ENCODE assay signal across 22 cellular contexts in the genomic region with DNA sequence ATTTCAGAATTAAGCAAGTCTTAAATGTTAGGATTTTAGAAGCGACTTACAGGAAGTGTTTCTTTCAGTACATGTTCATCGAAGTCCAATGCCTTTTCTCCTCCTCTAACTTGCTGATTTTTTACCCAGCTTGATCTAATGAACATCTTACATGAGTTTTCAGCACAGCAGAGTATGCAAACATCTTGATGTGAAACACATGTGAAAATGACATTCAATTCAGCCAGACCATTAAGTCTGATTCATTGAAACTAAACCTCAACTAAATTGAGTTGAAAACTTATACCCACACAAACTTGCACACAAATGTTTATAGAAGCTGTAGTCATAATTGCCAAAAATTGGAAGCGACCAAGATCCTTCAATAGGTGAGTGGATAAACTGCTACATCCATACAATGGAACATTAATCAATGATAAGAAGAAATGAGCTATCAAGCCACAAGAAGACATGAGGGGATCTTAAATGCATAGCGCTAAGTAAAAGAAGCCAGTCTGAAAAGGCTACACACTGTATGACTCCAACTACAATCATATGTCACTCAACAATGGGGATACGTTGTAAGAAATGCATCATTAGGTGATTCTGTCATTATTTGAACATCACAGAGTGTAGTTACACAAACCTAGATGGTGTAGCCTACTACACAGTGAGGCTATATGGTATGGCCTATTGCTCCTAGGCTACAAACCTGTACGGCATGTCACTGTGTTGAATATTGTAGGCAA. TPM values are rescaled to one million over a fixed set of nuclear protein-coding genes. Genes with fewer than 3 reads are reported as not detected.
DNase-seq lines count a peak whose midpoint lies in the region; ATAC-seq and TF ChIP-seq lines count a peak whose summit lies in the region.
"Had no signal": no experiment of that assay in that cellular context is flagged by ENCODE, and none has a peak within 500 bp of the region (broad histone marks: within the 10 kb centered on the region; RNA-seq: fewer than 3 reads in every experiment).

No MANE protein-coding gene starts in this region.

- no peak overlapping the region for H3K4me3 Mint-ChIP-seq in activated naive CD8-positive, alpha-beta T cell treated with anti-CD3 and anti-CD28 coated beads, Interleukin-2, amount 50 U/mL, for 24 hours
- H3K4me3 Mint-ChIP-seq in activated naive CD8-positive, alpha-beta T cell treated with anti-CD3 and anti-CD28 coated beads for 36 hours, result no peak overlapping the region
- H3K4me3 Mint-ChIP-seq in stimulated activated effector memory CD8-positive, alpha-beta T cell treated with anti-CD3 and anti-CD28 coated beads, Interleukin-12 subunit alpha, Interleukin-12 subunit beta, amount 100 ng/mL, for 72 hours, result no peak overlapping the region
- H3K4me3 Mint-ChIP-seq: activated naive CD4-positive, alpha-beta T cell treated with anti-CD3 and anti-CD28 coated beads for 36 hours; H9 had no signal

- peak overlapping the region in 1 of 2 experiments; percentile 27; a peak in 1 of 4 replicates for H3K27ac ChIP-seq in SK-N-SH (ENCODE audit: low read depth in 2 of 2, low read length in 1 of 2)
- H3K27ac ChIP-seq in fibroblast of lung (ENCODE audit: insufficient read depth, low read length), result no peak overlapping the region
- H3K27ac ChIP-seq in esophagus squamous epithelium, result no peak overlapping the region
- H3K27ac ChIP-seq: C4-2B, right atrium auricular region, WERI-Rb-1 had no signal

- TF ChIP-seq POLR2A in esophagus squamous epithelium (IDR thresholded peaks at IDR 0.05), result no peak

- no peaks in the 10 kb centered on the region for H3K27me3 ChIP-seq in SK-N-SH (ENCODE audit: insufficient read depth)
- H3K27me3 ChIP-seq in fibroblast of lung (ENCODE audit: control insufficient read depth, insufficient read depth, low read length), result no peaks in the 10 kb centered on the region
- H3K27me3 ChIP-seq in esophagus squamous epithelium, result no peaks in the 10 kb centered on the region
- H3K27me3 ChIP-seq: right atrium auricular region, upper lobe of left lung had no signal

- H3K9ac ChIP-seq in SK-N-SH (no peak overlapping the region), fibroblast of lung (ENCODE audit: insufficient read depth, low read length) (no peak overlapping the region)

- H3K27me3 Mint-ChIP-seq in activated naive CD8-positive, alpha-beta T cell treated with anti-CD3 and anti-CD28 coated beads, Interleukin-2, amount 50 U/mL, for 24 hours, result no peaks in the 10 kb centered on the region
- no peaks in the 10 kb centered on the region for H3K27me3 Mint-ChIP-seq in activated naive CD8-positive, alpha-beta T cell treated with anti-CD3 and anti-CD28 coated beads for 36 hours
- H3K27me3 Mint-ChIP-seq: naive thymus-derived CD4-positive, alpha-beta T cell had no signal

- TF ChIP-seq CTCF in SK-N-SH (IDR thresholded peaks at IDR 0.05) (no peak), fibroblast of lung (conservative IDR thresholded peaks at IDR 0.05 in 1 of 2, IDR thresholded peaks at IDR 0.05 in 1 of 2; ENCODE audit: low read depth in 1 of 2, low read length in 2 of 2) (no peak), esophagus squamous epithelium (IDR thresholded peaks at IDR 0.05) (no peak)

- CTCF ChIA-PET in SK-N-SH (lab: Yijun Ruan, JAX), result no interaction called here

- intact Hi-C loops in esophagus squamous epithelium (cut with DNase I), result no loop called here

- peaks cover 7% of the 10 kb centered on the region; the same call in 1 of the 2 replicates for H3K79me2 ChIP-seq in SK-N-SH (ENCODE audit: insufficient read depth)
- no peaks in the 10 kb centered on the region for H3K79me2 ChIP-seq in fibroblast of lung (ENCODE audit: control insufficient read depth, insufficient read depth, low read length)

- no peak overlapping the region for H2AFZ ChIP-seq in SK-N-SH (ENCODE audit: low read depth)
- H2AFZ ChIP-seq in fibroblast of lung (ENCODE audit: low read length), result no peak overlapping the region

- H3K4me2 ChIP-seq in SK-N-SH (no peak overlapping the region), fibroblast of lung (ENCODE audit: extremely low read depth, insufficient read depth, low read length) (peak overlapping the region; percentile 25)

- peaks cover 9% of the 10 kb centered on the region for H3F3A ChIP-seq in SK-N-SH (replicated peaks; ENCODE audit: insufficient read depth)

- no peaks in the 10 kb centered on the region for H3K9me2 ChIP-seq in SK-N-SH

- H3K36me3 ChIP-seq in SK-N-SH (replicated peaks in 1 of 2; ENCODE audit: control insufficient read depth in 1 of 2, insufficient read depth in 2 of 2, low read length in 1 of 2) (no peaks in the 10 kb centered on the region), fibroblast of lung (ENCODE audit: control insufficient read depth, insufficient read depth, low read length) (no peaks in the 10 kb centered on the region), esophagus squamous epithelium (no peaks in the 10 kb centered on the region)
- H3K36me3 ChIP-seq: right atrium auricular region, upper lobe of left lung, WERI-Rb-1 had no signal

- ATAC-seq in activated naive CD8-positive, alpha-beta T cell treated with anti-CD3 and anti-CD28 coated beads, Interleukin-2, amount 50 U/mL, for 24 hours, result peak; percentile 38
- ATAC-seq in stimulated activated effector memory CD8-positive, alpha-beta T cell treated with anti-CD3 and anti-CD28 coated beads, Interleukin-12 subunit alpha, Interleukin-12 subunit beta, amount 100 ng/mL, for 72 hours, result peak; percentile 70
- no peak for ATAC-seq in HG03342 (IDR thresholded peaks at IDR 0.05; ENCODE audit: unreplicated experiment)
- ATAC-seq: naive thymus-derived CD4-positive, alpha-beta T cell had no signal

- DNase-seq in activated naive CD8-positive, alpha-beta T cell treated with anti-CD3 and anti-CD28 coated beads, Interleukin-2, amount 50 U/mL, for 24 hours, result no peak
- DNase-seq in activated naive CD8-positive, alpha-beta T cell treated with anti-CD3 and anti-CD28 coated beads for 36 hours, result no peak
- DNase-seq in SK-N-SH, result no peak
- DNase-seq in fibroblast of lung (ENCODE audit: low read depth in 2 of 2), result peak; percentile 34 to 40
- DNase-seq in stimulated activated effector memory CD8-positive, alpha-beta T cell treated with anti-CD3 and anti-CD28 coated beads, Interleukin-12 subunit alpha, Interleukin-12 subunit beta, amount 100 ng/mL, for 72 hours (ENCODE audit: low spot score in 2 of 2), result no peak
- DNase-seq in stimulated activated CD4-positive, alpha-beta T cell treated with anti-CD3 and anti-CD28 coated beads, Interleukin-2, amount 100 ng/mL, for 24 hours, result no peak
- no peak for DNase-seq in esophagus squamous epithelium (lab: John Stamatoyannopoulos, UW)
- DNase-seq: activated CD4-positive, alpha-beta T cell treated with anti-CD3 and anti-CD28 coated beads, Interleukin-2, amount 50 U/mL, for 4 hours; activated CD8-positive, alpha-beta memory T cell treated with anti-CD3 and anti-CD28 coated beads, Interleukin-2, amount 50 U/mL, for 48 hours; activated naive CD4-positive, alpha-beta T cell treated with anti-CD3 and anti-CD28 coated beads for 36 hours; aorta; H9; mesendoderm; naive thymus-derived CD4-positive, alpha-beta T cell; NCI-H146; NCI-H2171; NCI-H524 treated with DMSO at 0.1 percent for 48 hours; upper lobe of left lung; WERI-Rb-1 had no signal

- TF ChIP-seq EP300 in SK-N-SH (IDR thresholded peaks at IDR 0.05; ENCODE audit: borderline replicate concordance in 1 of 2, low read depth in 1 of 2, low read length in 1 of 2), result no peak

- H3K9me3 ChIP-seq in SK-N-SH, result no peaks in the 10 kb centered on the region
- H3K9me3 ChIP-seq in fibroblast of lung (ENCODE audit: control insufficient read depth, insufficient read depth, low read depth, low read length), result no peaks in the 10 kb centered on the region
- H3K9me3 ChIP-seq in esophagus squamous epithelium, result no peaks in the 10 kb centered on the region
- H3K9me3 ChIP-seq: right atrium auricular region, upper lobe of left lung had no signal

- H3K4me3 ChIP-seq in SK-N-SH (ENCODE audit: low read depth in 2 of 2, low read length in 1 of 2), result no peak overlapping the region
- H3K4me3 ChIP-seq in fibroblast of lung (replicated peaks in 1 of 4; ENCODE audit: control extremely low read depth in 1 of 4, insufficient read depth in 1 of 4, low read depth in 3 of 4, low read length in 4 of 4), result no peak overlapping the region
- H3K4me3 ChIP-seq in esophagus squamous epithelium, result no peak overlapping the region
- H3K4me3 ChIP-seq: right atrium auricular region, upper lobe of left lung had no signal

- 66% methylated on average over 6 of the region's 6 CpGs for WGBS in SK-N-SH (ENCODE audit: low lambda C conversion rate)
- 74 to 88% methylated on average over 6 of the region's 6 CpGs for WGBS in esophagus squamous epithelium, 2 donors

- H3K4me1 Mint-ChIP-seq in activated naive CD8-positive, alpha-beta T cell treated with anti-CD3 and anti-CD28 coated beads, Interleukin-2, amount 50 U/mL, for 24 hours, result peaks cover 43% of the 10 kb centered on the region
- H3K4me1 Mint-ChIP-seq in activated naive CD8-positive, alpha-beta T cell treated with anti-CD3 and anti-CD28 coated beads for 36 hours, result peaks cover 34% of the 10 kb centered on the region
- peaks cover 46% of the 10 kb centered on the region for H3K4me1 Mint-ChIP-seq in stimulated activated effector memory CD8-positive, alpha-beta T cell treated with anti-CD3 and anti-CD28 coated beads, Interleukin-12 subunit alpha, Interleukin-12 subunit beta, amount 100 ng/mL, for 72 hours
- H3K4me1 Mint-ChIP-seq: H9 had no signal

- H3K9me3 Mint-ChIP-seq in activated naive CD8-positive, alpha-beta T cell treated with anti-CD3 and anti-CD28 coated beads, Interleukin-2, amount 50 U/mL, for 24 hours, result no peaks in the 10 kb centered on the region
- H3K9me3 Mint-ChIP-seq in activated naive CD8-positive, alpha-beta T cell treated with anti-CD3 and anti-CD28 coated beads for 36 hours, result no peaks in the 10 kb centered on the region
- H3K9me3 Mint-ChIP-seq in stimulated activated effector memory CD8-positive, alpha-beta T cell treated with anti-CD3 and anti-CD28 coated beads, Interleukin-12 subunit alpha, Interleukin-12 subunit beta, amount 100 ng/mL, for 72 hours, result no peaks in the 10 kb centered on the region
- H3K9me3 Mint-ChIP-seq: activated naive CD4-positive, alpha-beta T cell treated with anti-CD3 and anti-CD28 coated beads for 36 hours; H9; naive thymus-derived CD4-positive, alpha-beta T cell had no signal

- H3K36me3 Mint-ChIP-seq in activated naive CD8-positive, alpha-beta T cell treated with anti-CD3 and anti-CD28 coated beads, Interleukin-2, amount 50 U/mL, for 24 hours (ENCODE audit: low read depth), result no peaks in the 10 kb centered on the region
- H3K36me3 Mint-ChIP-seq in activated naive CD8-positive, alpha-beta T cell treated with anti-CD3 and anti-CD28 coated beads for 36 hours, result peaks cover 10% of the 10 kb centered on the region
- no peaks in the 10 kb centered on the region for H3K36me3 Mint-ChIP-seq in stimulated activated effector memory CD8-positive, alpha-beta T cell treated with anti-CD3 and anti-CD28 coated beads, Interleukin-12 subunit alpha, Interleukin-12 subunit beta, amount 100 ng/mL, for 72 hours

- no peak for TF ChIP-seq RAD21 in SK-N-SH (IDR thresholded peaks at IDR 0.05; ENCODE audit: low read length)

- no peaks in the 10 kb centered on the region for H4K20me1 ChIP-seq in SK-N-SH (ENCODE audit: insufficient read depth)
- no peaks in the 10 kb centered on the region for H4K20me1 ChIP-seq in fibroblast of lung (ENCODE audit: control insufficient read depth, extremely low read depth, insufficient read depth, low read length)

- POLR2A ChIA-PET in SK-N-SH (lab: Yijun Ruan, JAX), result no interaction called here

- no peak overlapping the region for H3K27ac Mint-ChIP-seq in activated naive CD8-positive, alpha-beta T cell treated with anti-CD3 and anti-CD28 coated beads, Interleukin-2, amount 50 U/mL, for 24 hours
- H3K27ac Mint-ChIP-seq in activated naive CD8-positive, alpha-beta T cell treated with anti-CD3 and anti-CD28 coated beads for 36 hours, result no peak overlapping the region
- H3K27ac Mint-ChIP-seq in stimulated activated effector memory CD8-positive, alpha-beta T cell treated with anti-CD3 and anti-CD28 coated beads, Interleukin-12 subunit alpha, Interleukin-12 subunit beta, amount 100 ng/mL, for 72 hours, result peak overlapping the region; percentile 37
- H3K27ac Mint-ChIP-seq: activated naive CD4-positive, alpha-beta T cell treated with anti-CD3 and anti-CD28 coated beads for 36 hours; H9 had no signal

- H3K4me1 ChIP-seq in SK-N-SH (ENCODE audit: control insufficient read depth in 1 of 2, insufficient read depth in 2 of 2, low read depth in 1 of 2, low read length in 1 of 2) (peaks cover 0 to 8% of the 10 kb centered on the region in 2 experiments; a peak in 1 of 4 replicates), fibroblast of lung (ENCODE audit: control insufficient read depth, extremely low read depth, insufficient read depth, low read length) (no peaks in the 10 kb centered on the region), esophagus squamous epithelium (no peaks in the 10 kb centered on the region)
- H3K4me1 ChIP-seq: right atrium auricular region had no signal

RNA-seq across cellular contexts. Expression of gene PSTPIP2, which starts 18.5 kb away (rescaled TPM):
- 10 to 100 TPM; 21.6 to 22.0 TPM for total RNA-seq in activated naive CD8-positive, alpha-beta T cell treated with anti-CD3 and anti-CD28 coated beads for 36 hours
- polyA plus RNA-seq in SK-N-SH (2012; rRNA removed), result 9.5 and 9.8 TPM in 2 replicates
- polyA plus RNA-seq in SK-N-SH (2012; cell fraction: cytosol; rRNA removed), result 11.8 and 12.3 TPM in 2 replicates
- 10.9 and 15.5 TPM in 2 replicates for polyA plus RNA-seq in SK-N-SH (2012; cell fraction: nucleus; rRNA removed)
- total RNA-seq in fibroblast of lung, result 8.2 and 13.4 TPM in 2 replicates
- polyA plus RNA-seq in fibroblast of lung, result 18.4 and 18.7 TPM in 2 replicates
- polyA plus RNA-seq in fibroblast of lung (2012), result 8.8 and 9.4 TPM in 2 replicates
- 2.0 and 4.9 TPM in 2 replicates for polyA minus RNA-seq in fibroblast of lung (ENCODE audit: low replicate concordance)
- total RNA-seq in esophagus squamous epithelium, result 10 to 100 TPM in 2 of 4 donors, 1 to 10 TPM in 2; 5.6 to 18.7 (median 11.1) TPM

RNA-seq across cellular contexts. Expression of gene ATP5F1A, which starts 44.6 kb away (rescaled TPM):
- 100 to 1,000 TPM; 519 to 526 TPM for total RNA-seq in activated naive CD8-positive, alpha-beta T cell treated with anti-CD3 and anti-CD28 coated beads for 36 hours
- 610 and 676 TPM in 2 replicates for polyA plus RNA-seq in SK-N-SH (2012; rRNA removed)
- polyA plus RNA-seq in SK-N-SH (2012; cell fraction: cytosol; rRNA removed), result 698 and 712 TPM in 2 replicates
- 322 and 417 TPM in 2 replicates for polyA plus RNA-seq in SK-N-SH (2012; cell fraction: nucleus; rRNA removed)
- 581 and 591 TPM in 2 replicates for total RNA-seq in fibroblast of lung
- polyA plus RNA-seq in fibroblast of lung, result 791 and 878 TPM in 2 replicates
- 452 and 531 TPM in 2 replicates for polyA plus RNA-seq in fibroblast of lung (2012)
- polyA minus RNA-seq in fibroblast of lung (ENCODE audit: low replicate concordance), result 480 and 506 TPM in 2 replicates
- total RNA-seq in esophagus squamous epithelium, result 100 to 1,000 TPM; 404 to 773 (median 503) TPM

RNA-seq across cellular contexts. Expression of gene HAUS1, which starts 50.7 kb away (rescaled TPM):
- 10 to 100 TPM; 61.1 to 66.3 TPM for total RNA-seq in activated naive CD8-positive, alpha-beta T cell treated with anti-CD3 and anti-CD28 coated beads for 36 hours
- polyA plus RNA-seq in SK-N-SH (2012; rRNA removed) (40.9 and 55.2 TPM in 2 replicates), fibroblast of lung (52.8 and 90.3 TPM in 2 replicates)
- polyA plus RNA-seq in SK-N-SH (2012; cell fraction: cytosol; rRNA removed), result 64.0 and 87.5 TPM in 2 replicates
- 18.1 and 19.5 TPM in 2 replicates for polyA plus RNA-seq in SK-N-SH (2012; cell fraction: nucleus; rRNA removed)
- total RNA-seq in fibroblast of lung (25.4 and 37.0 TPM in 2 replicates), esophagus squamous epithelium (10 to 100 TPM; 21.1 to 57.3 (median 26.7) TPM)
- polyA plus RNA-seq in fibroblast of lung (2012), result 27.5 and 41.6 TPM in 2 replicates
- polyA minus RNA-seq in fibroblast of lung (ENCODE audit: low replicate concordance), result 4.0 TPM in 1 of 2 replicates, not detected in the other

Comparison
In these comparisons a context has a peak if more than half of its experiments do, and no peak if none do; other contexts are left out.
1. DNase-seq: peak in fibroblast of lung (2 of 2); none in activated naive CD8-positive, alpha-beta T cell treated with anti-CD3 and anti-CD28 coated beads, Interleukin-2, amount 50 U/mL, for 24 hours (single experiment), activated naive CD8-positive, alpha-beta T cell treated with anti-CD3 and anti-CD28 coated beads for 36 hours (single experiment), SK-N-SH (single experiment), stimulated activated effector memory CD8-positive, alpha-beta T cell treated with anti-CD3 and anti-CD28 coated beads, Interleukin-12 subunit alpha, Interleukin-12 subunit beta, amount 100 ng/mL, for 72 hours (0 of 2), stimulated activated CD4-positive, alpha-beta T cell treated with anti-CD3 and anti-CD28 coated beads, Interleukin-2, amount 100 ng/mL, for 24 hours (0 of 2) and esophagus squamous epithelium (single experiment).